Comparison of ENCODE assay signal across 8 cellular contexts in the genomic region with DNA sequence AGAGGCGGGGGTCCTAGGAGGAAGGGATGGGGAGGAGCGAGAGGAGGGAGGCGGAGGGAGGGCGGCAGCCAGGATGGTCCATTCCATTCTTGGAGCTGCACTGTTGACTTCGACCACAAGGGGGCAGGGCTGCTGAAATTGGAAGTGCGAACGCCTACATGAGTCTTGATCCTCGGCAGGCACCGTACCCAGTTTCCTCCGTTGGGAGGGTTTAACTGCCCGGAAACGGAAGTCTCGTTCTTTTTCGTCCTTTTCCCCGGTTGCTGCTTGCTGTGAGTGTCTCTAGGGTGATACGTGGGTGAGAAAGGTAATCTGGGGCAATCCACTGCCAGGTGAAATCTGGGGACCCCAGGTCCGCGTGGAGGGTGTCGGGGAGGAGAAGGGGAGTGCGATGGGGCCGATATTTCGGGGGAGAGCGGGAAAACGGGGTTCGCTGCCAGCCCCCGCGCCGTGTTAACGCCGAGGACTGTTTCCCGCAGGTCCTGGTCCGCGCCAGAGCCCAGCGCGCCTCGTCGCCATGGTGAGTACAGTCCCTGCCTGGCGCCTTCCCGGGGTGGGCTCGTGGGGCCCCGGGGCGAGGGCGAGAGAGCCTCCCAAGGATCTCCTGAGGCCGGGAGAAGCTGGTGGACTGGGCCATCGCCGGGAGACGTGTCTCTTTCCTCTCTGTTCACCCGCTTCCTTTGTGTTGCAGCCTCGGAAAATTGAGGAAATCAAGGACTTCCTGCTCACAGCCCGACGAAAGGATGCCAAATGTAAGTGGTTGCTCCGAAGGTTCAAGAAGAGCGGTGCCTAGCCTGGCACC. TPM values are rescaled to one million over a fixed set of nuclear protein-coding genes. Genes with fewer than 3 reads are reported as not detected.
DNase-seq lines count a peak whose midpoint lies in the region; ATAC-seq lines count a peak whose summit lies in the region.

A gene (plus strand): TSS at position 240 of the 802 bp plus-strand sequence. CDS start 278 bp downstream, at position 518.

- H3K4me1 Mint-ChIP-seq in activated T-helper 1 cell treated with anti-CD3 and anti-CD28 coated beads, Interleukin-12 subunit alpha, Interleukin-12 subunit beta, Interleukin-2, Interleukin-4 antibody, amounts not matched to agents 30 ng/mL and 10 ng/mL and 1 ng/mL, durations not matched to agents 14 hours and 24 hours and 36 hours (ENCODE audit: low read depth), result peaks cover 35% of the 10 kb centered on the region
- peaks cover 24 to 52% (median 33%) of the 10 kb centered on the region in 3 donors for H3K4me1 Mint-ChIP-seq in naive B cell
- H3K4me1 Mint-ChIP-seq in stimulated activated memory B cell treated with anti-CD40 and anti-IgM and Interleukin-4, amounts not matched to agents 10 μg/mL and 1 μg/mL and 100 μg/mL, for 72 hours, result peaks cover 60% of the 10 kb centered on the region

- H3K27me3 Mint-ChIP-seq in activated T-helper 1 cell treated with anti-CD3 and anti-CD28 coated beads, Interleukin-12 subunit alpha, Interleukin-12 subunit beta, Interleukin-2, Interleukin-4 antibody, amounts not matched to agents 30 ng/mL and 10 ng/mL and 1 ng/mL, durations not matched to agents 14 hours and 24 hours and 36 hours (ENCODE audit: insufficient read depth), result peaks cover 23% of the 10 kb centered on the region
- peaks cover 8 to 22% (median 22%) of the 10 kb centered on the region in 3 donors for H3K27me3 Mint-ChIP-seq in naive B cell
- peaks cover 45% of the 10 kb centered on the region for H3K27me3 Mint-ChIP-seq in stimulated activated memory B cell treated with anti-CD40 and anti-IgM and Interleukin-4, amounts not matched to agents 10 μg/mL and 1 μg/mL and 100 μg/mL, for 72 hours

- intact Hi-C loops in activated T-helper 1 cell treated with anti-CD3 and anti-CD28 coated beads, Interleukin-12 subunit alpha, Interleukin-12 subunit beta, Interleukin-2, Interleukin-4 antibody, amounts not matched to agents 30 ng/mL and 10 ng/mL and 1 ng/mL, durations not matched to agents 14 hours and 24 hours and 36 hours (cut with micrococcal nuclease), result loop anchor here (1.0 to 5.0 kb wide), 4 partner anchors 10 to 534 kb away; a partner anchor contains a TSS

- ATAC-seq in GM21619 (IDR thresholded peaks at IDR 0.05; ENCODE audit: unreplicated experiment) (peak; percentile 71), naive B cell (ENCODE audit: low read depth in 2 of 2) (peak; percentile 89 to 94)
- peak; percentile 87 for ATAC-seq in stimulated activated memory B cell treated with anti-CD40 and anti-IgM and Interleukin-4, amounts not matched to agents 10 μg/mL and 1 μg/mL and 100 μg/mL, for 72 hours

- H3K27ac Mint-ChIP-seq in activated T-helper 1 cell treated with anti-CD3 and anti-CD28 coated beads, Interleukin-12 subunit alpha, Interleukin-12 subunit beta, Interleukin-2, Interleukin-4 antibody, amounts not matched to agents 30 ng/mL and 10 ng/mL and 1 ng/mL, durations not matched to agents 14 hours and 24 hours and 36 hours, result peak within 1 kb of the TSS; percentile 99
- H3K27ac Mint-ChIP-seq in naive B cell, result peak within 1 kb of the TSS; percentile 94 to 99 (median 98)
- H3K27ac Mint-ChIP-seq in stimulated activated memory B cell treated with anti-CD40 and anti-IgM and Interleukin-4, amounts not matched to agents 10 μg/mL and 1 μg/mL and 100 μg/mL, for 72 hours, result peak within 1 kb of the TSS; percentile 94

- H3K4me3 Mint-ChIP-seq in activated T-helper 1 cell treated with anti-CD3 and anti-CD28 coated beads, Interleukin-12 subunit alpha, Interleukin-12 subunit beta, Interleukin-2, Interleukin-4 antibody, amounts not matched to agents 30 ng/mL and 10 ng/mL and 1 ng/mL, durations not matched to agents 14 hours and 24 hours and 36 hours, result peak within 1 kb of the TSS; percentile 99
- peak within 1 kb of the TSS; percentile 93 to 100 (median 98) for H3K4me3 Mint-ChIP-seq in naive B cell
- peak within 1 kb of the TSS; percentile 100 for H3K4me3 Mint-ChIP-seq in stimulated activated memory B cell treated with anti-CD40 and anti-IgM and Interleukin-4, amounts not matched to agents 10 μg/mL and 1 μg/mL and 100 μg/mL, for 72 hours

- H3K36me3 Mint-ChIP-seq in activated T-helper 1 cell treated with anti-CD3 and anti-CD28 coated beads, Interleukin-12 subunit alpha, Interleukin-12 subunit beta, Interleukin-2, Interleukin-4 antibody, amounts not matched to agents 30 ng/mL and 10 ng/mL and 1 ng/mL, durations not matched to agents 14 hours and 24 hours and 36 hours (ENCODE audit: low read depth), result peaks cover 31% of the 10 kb centered on the region
- peaks cover 6 to 8% of the 10 kb centered on the region in 2 donors for H3K36me3 Mint-ChIP-seq in naive B cell
- H3K36me3 Mint-ChIP-seq in stimulated activated memory B cell treated with anti-CD40 and anti-IgM and Interleukin-4, amounts not matched to agents 10 μg/mL and 1 μg/mL and 100 μg/mL, for 72 hours, result peaks cover 29% of the 10 kb centered on the region

- H3K9me3 Mint-ChIP-seq in activated T-helper 1 cell treated with anti-CD3 and anti-CD28 coated beads, Interleukin-12 subunit alpha, Interleukin-12 subunit beta, Interleukin-2, Interleukin-4 antibody, amounts not matched to agents 30 ng/mL and 10 ng/mL and 1 ng/mL, durations not matched to agents 14 hours and 24 hours and 36 hours, result no peaks in the 10 kb centered on the region
- H3K9me3 Mint-ChIP-seq in naive B cell, result no peaks in the 10 kb centered on the region
- H3K9me3 Mint-ChIP-seq in stimulated activated memory B cell treated with anti-CD40 and anti-IgM and Interleukin-4, amounts not matched to agents 10 μg/mL and 1 μg/mL and 100 μg/mL, for 72 hours, result no peaks in the 10 kb centered on the region

- DNase-seq in DMS53 (lab: John Stamatoyannopoulos, UW) (peak; percentile 99), Kasumi-1 (lab: John Stamatoyannopoulos, UW) (peak; percentile 99 to 100), RPMI7951 (ENCODE audit: low read depth) (peak; percentile 95), fibroblast of gingiva (ENCODE audit: low read depth) (peak; percentile 95), naive B cell (peak; percentile 92)
- DNase-seq in activated T-helper 1 cell treated with anti-CD3 and anti-CD28 coated beads, Interleukin-12 subunit alpha, Interleukin-12 subunit beta, Interleukin-2, Interleukin-4 antibody, amounts not matched to agents 30 ng/mL and 10 ng/mL and 1 ng/mL, durations not matched to agents 14 hours and 24 hours and 36 hours (ENCODE audit: low spot score), result peak; percentile 91

RNA-seq across cellular contexts. Expression of the gene that starts here (rescaled TPM):
- total RNA-seq in RPMI7951 (2014; rRNA removed; shearing (Covaris generic)), result 642 and 1,240 TPM in 2 replicates
- total RNA-seq in activated T-helper 1 cell treated with anti-CD3 and anti-CD28 coated beads, Interleukin-12 subunit alpha, Interleukin-12 subunit beta, Interleukin-2, Interleukin-4 antibody, amounts not matched to agents 30 ng/mL and 10 ng/mL and 1 ng/mL, durations not matched to agents 14 hours and 24 hours and 36 hours, result 1,123 and 1,161 TPM in 2 replicates
- polyA plus RNA-seq in naive B cell (ENCODE audit: low read depth in 6 of 6), result 1,000 to 10,000 TPM; 1,035 to 2,004 (median 1,907) TPM

Comparison
In these comparisons a context has a peak if more than half of its experiments do, and no peak if none do; other contexts are left out.
1. Peak in every context shown above with its lines: DNase-seq and ATAC-seq.